8 cellular contexts compared by ENCODE assay signal in genomic region chr6:3230275-3231212, GRCh38. TPM values are rescaled to one million over a fixed set of nuclear protein-coding genes. Genes with fewer than 3 reads are reported as not detected.
DNase-seq lines count a peak whose midpoint lies in the region; ATAC-seq and TF ChIP-seq lines count a peak whose summit lies in the region.

No MANE protein-coding gene starts in this region.

- no peaks in the 10 kb centered on the region for H3K36me3 ChIP-seq in breast epithelium
- H3K36me3 ChIP-seq in right lobe of liver, result no peaks in the 10 kb centered on the region
- no peaks in the 10 kb centered on the region for H3K36me3 ChIP-seq in tibial artery

- TF ChIP-seq POLR2A in breast epithelium (IDR thresholded peaks at IDR 0.05) (no peak), right lobe of liver (IDR thresholded peaks at IDR 0.05) (no peak)

- H3K4me3 ChIP-seq in breast epithelium, result peak overlapping the region; percentile 59 to 75 (median 60)
- H3K4me3 ChIP-seq in right lobe of liver, result peak overlapping the region; percentile 65 to 71 (median 67)
- H3K4me3 ChIP-seq in tibial artery, result peak overlapping the region; percentile 54 to 61

- ATAC-seq in right lobe of liver (peak in 2 of 4 donors; percentile 6 to 8), HG03378 (IDR thresholded peaks at IDR 0.05; ENCODE audit: unreplicated experiment) (no peak), HG02885 (IDR thresholded peaks at IDR 0.05; ENCODE audit: poor library complexity, unreplicated experiment) (no peak)

- peak overlapping the region; percentile 80 to 85 for H3K27ac ChIP-seq in breast epithelium
- no peak overlapping the region for H3K27ac ChIP-seq in right lobe of liver
- peak overlapping the region in 1 of 2 donors; percentile 60 for H3K27ac ChIP-seq in tibial artery

- H3K4me1 ChIP-seq in breast epithelium (peaks cover 11 to 25% of the 10 kb centered on the region in 2 donors), right lobe of liver (peaks cover 0 to 34% (median 5%) of the 10 kb centered on the region in 4 donors), tibial artery (peaks cover 7 to 55% (median 51%) of the 10 kb centered on the region in 4 donors)

- WGBS in right lobe of liver (ENCODE audit: insufficient coverage, low coverage, low lambda C conversion rate, missing lambda C conversion rate), result 14% methylated on average over 19 of the region's 19 CpGs

- TF ChIP-seq CTCF in breast epithelium (IDR thresholded peaks at IDR 0.05), result no peak
- no peak for TF ChIP-seq CTCF in right lobe of liver (IDR thresholded peaks at IDR 0.05)
- no peak for TF ChIP-seq CTCF in tibial artery (IDR thresholded peaks at IDR 0.05)

- H3K9me3 ChIP-seq in breast epithelium, result no peaks in the 10 kb centered on the region
- H3K9me3 ChIP-seq in right lobe of liver, result no peaks in the 10 kb centered on the region
- H3K9me3 ChIP-seq in tibial artery, result no peaks in the 10 kb centered on the region

- intact Hi-C loops in breast epithelium (cut with DNase I; ENCODE audit: low total_unique reads), result no loop called here
- intact Hi-C loops in right lobe of liver (cut with DNase I), result no loop called here
- intact Hi-C loops in tibial artery (cut with DNase I; ENCODE audit: low total_unique reads), result no loop called here

- DNase-seq in DMS79 (lab: John Stamatoyannopoulos, UW) (peak; percentile 65), NCI-H2171 treated with DMSO at 0.1 percent for 48 hours (lab: John Stamatoyannopoulos, UW) (peak; percentile 84), breast epithelium (ENCODE audit: low spot score in 2 of 2) (no peak), right lobe of liver (no peak), tibial artery (peak in 1 of 2 donors; percentile 54), iPS-NIHi7 (ENCODE audit: extremely low spot score) (no peak)

- H3K27me3 ChIP-seq in breast epithelium (peaks cover 5 to 44% of the 10 kb centered on the region in 2 donors), right lobe of liver (peaks cover 0 to 18% of the 10 kb centered on the region in 2 donors), tibial artery (peaks cover 0 to 83% of the 10 kb centered on the region in 2 donors)

RNA-seq across cellular contexts. Expression of gene TUBB2B, which starts 3.1 kb away (rescaled TPM):
- total RNA-seq in breast epithelium, result 1 to 10 TPM; 4.2 to 7.5 (median 7.3) TPM
- total RNA-seq in right lobe of liver, result 1 to 10 TPM; 1.0 to 3.9 (median 2.5) TPM

RNA-seq across cellular contexts. Expression of gene PSMG4, which starts 28.2 kb away (rescaled TPM):
- 10 to 100 TPM; 24.3 to 26.9 (median 24.6) TPM for total RNA-seq in breast epithelium
- total RNA-seq in right lobe of liver, result 10 to 100 TPM in 5 of 6 experiments, 1 to 10 TPM in 1; 9.4 to 15.4 (median 11.0) TPM

Comparison
In these comparisons a context has a peak if more than half of its experiments do, and no peak if none do; other contexts are left out.
1. DNase-seq: peak in DMS79 (single experiment) and NCI-H2171 treated with DMSO at 0.1 percent for 48 hours (single experiment); none in breast epithelium (0 of 2), right lobe of liver (0 of 3) and iPS-NIHi7 (single experiment).
2. H3K27ac ChIP-seq: peak in breast epithelium (2 of 2); none in right lobe of liver (0 of 3).
3. Peak in every context shown above with its lines, with median percentiles within 50 percentile points of each other: H3K4me3 ChIP-seq.